ENCODE assay signal across 16 cellular contexts in genomic region chr6:158782432-158783166, GRCh38. TPM values are rescaled to one million over a fixed set of nuclear protein-coding genes. Genes with fewer than 3 reads are reported as not detected.
A peak's percentile ranks its signal among the peaks of the same experiment; 100 is the strongest.
DNase-seq lines count a peak whose midpoint lies in the region; ATAC-seq and TF ChIP-seq lines count a peak whose summit lies in the region.
"Had no signal": no experiment of that assay in that cellular context is flagged by ENCODE, and none has a peak within 500 bp of the region (broad histone marks: within the 10 kb centered on the region; RNA-seq: fewer than 3 reads in every experiment).

No MANE protein-coding gene starts in this region.

- no peaks in the 10 kb centered on the region for H3K9me3 Mint-ChIP-seq in activated naive CD4-positive, alpha-beta T cell treated with anti-CD3 and anti-CD28 coated beads, Interleukin-2, amount 50 U/mL, for 72 hours
- no peaks in the 10 kb centered on the region for H3K9me3 Mint-ChIP-seq in activated naive CD4-positive, alpha-beta T cell treated with anti-CD3 and anti-CD28 coated beads, Interleukin-2, amount 10 ng/mL, durations not matched to agents 7 days and 5 days
- no peaks in the 10 kb centered on the region for H3K9me3 Mint-ChIP-seq in type B pancreatic cell

- H3K4me3 Mint-ChIP-seq in activated naive CD4-positive, alpha-beta T cell treated with anti-CD3 and anti-CD28 coated beads, Interleukin-2, amount 10 ng/mL, durations not matched to agents 7 days and 5 days: no peak overlapping the region
- H3K4me3 Mint-ChIP-seq in type B pancreatic cell: peak overlapping the region; percentile 39
- H3K4me3 Mint-ChIP-seq: activated CD4-positive, alpha-beta T cell treated with anti-CD3 and anti-CD28 coated beads for 36 hours had no signal

- H3K4me1 Mint-ChIP-seq in activated naive CD4-positive, alpha-beta T cell treated with anti-CD3 and anti-CD28 coated beads, Interleukin-2, amount 10 ng/mL, durations not matched to agents 7 days and 5 days: peaks cover 26% of the 10 kb centered on the region
- H3K4me1 Mint-ChIP-seq in type B pancreatic cell (ENCODE audit: unreplicated experiment): peaks cover 16% of the 10 kb centered on the region

- H3K27ac ChIP-seq in RWPE1: peak overlapping the region; percentile 44
- H3K27ac ChIP-seq: KMS-11 had no signal

- peaks cover 43 to 65% of the 10 kb centered on the region in 2 donors for H3K36me3 Mint-ChIP-seq in activated naive CD4-positive, alpha-beta T cell treated with anti-CD3 and anti-CD28 coated beads, Interleukin-2, amount 50 U/mL, for 72 hours
- peaks cover 81% of the 10 kb centered on the region for H3K36me3 Mint-ChIP-seq in activated naive CD4-positive, alpha-beta T cell treated with anti-CD3 and anti-CD28 coated beads, Interleukin-2, amount 10 ng/mL, durations not matched to agents 7 days and 5 days
- peaks cover 51% of the 10 kb centered on the region for H3K36me3 Mint-ChIP-seq in type B pancreatic cell

- ATAC-seq in activated naive CD4-positive, alpha-beta T cell treated with anti-CD3 and anti-CD28 coated beads, Interleukin-2, amount 50 U/mL, for 72 hours: no peak
- no peak for ATAC-seq in GM19023 (IDR thresholded peaks at IDR 0.05; ENCODE audit: unreplicated experiment)
- ATAC-seq: activated CD4-positive, alpha-beta T cell treated with anti-CD3 and anti-CD28 coated beads for 36 hours had no signal

- H3K27me3 Mint-ChIP-seq in activated naive CD4-positive, alpha-beta T cell treated with anti-CD3 and anti-CD28 coated beads, Interleukin-2, amount 10 ng/mL, durations not matched to agents 7 days and 5 days: no peaks in the 10 kb centered on the region
- H3K27me3 Mint-ChIP-seq in type B pancreatic cell: no peaks in the 10 kb centered on the region
- H3K27me3 Mint-ChIP-seq: activated CD4-positive, alpha-beta T cell treated with anti-CD3 and anti-CD28 coated beads for 36 hours had no signal

- peak overlapping the region; percentile 48 to 52 for H3K27ac Mint-ChIP-seq in activated naive CD4-positive, alpha-beta T cell treated with anti-CD3 and anti-CD28 coated beads, Interleukin-2, amount 50 U/mL, for 72 hours
- no peak overlapping the region for H3K27ac Mint-ChIP-seq in activated naive CD4-positive, alpha-beta T cell treated with anti-CD3 and anti-CD28 coated beads, Interleukin-2, amount 10 ng/mL, durations not matched to agents 7 days and 5 days
- peak overlapping the region; percentile 96 for H3K27ac Mint-ChIP-seq in type B pancreatic cell
- H3K27ac Mint-ChIP-seq: activated CD4-positive, alpha-beta T cell treated with anti-CD3 and anti-CD28 coated beads for 36 hours had no signal

- TF ChIP-seq CTCF in RWPE1 (conservative IDR thresholded peaks at IDR 0.05; ENCODE audit: low read depth): no peak
- TF ChIP-seq CTCF in type B pancreatic cell (conservative IDR thresholded peaks at IDR 0.05): no peak

- CTCF ChIA-PET in activated naive CD4-positive, alpha-beta T cell treated with anti-CD3 and anti-CD28 coated beads, Interleukin-2, amount 10 ng/mL, durations not matched to agents 7 days and 5 days (lab: Charles Lee): interaction anchor here (0.8 kb wide), 1 partner anchor 11 kb away, joined by 3 read pairs; no protein-coding TSS in a partner anchor
- CTCF ChIA-PET in RWPE1 (lab: Yijun Ruan, JAX): interaction anchor here (0.5 to 0.7 kb wide), 2 partner anchors 189 to 470 kb away, joined by 3 to 5 read pairs; no protein-coding TSS in a partner anchor

- POLR2A ChIA-PET in RWPE1 (lab: Yijun Ruan, JAX; ENCODE audit: low non-redundant PET): no interaction called here

- DNase-seq in activated naive CD4-positive, alpha-beta T cell treated with anti-CD3 and anti-CD28 coated beads, Interleukin-2, amount 50 U/mL, for 72 hours (ENCODE audit: low spot score in 2 of 2): no peak
- no peak for DNase-seq in activated naive CD4-positive, alpha-beta T cell treated with anti-CD3 and anti-CD28 coated beads, Interleukin-2, amount 10 ng/mL, durations not matched to agents 7 days and 5 days
- DNase-seq in RWPE1 (ENCODE audit: low spot score) (no peak), islet precursor cell (peak; percentile 58), type B pancreatic cell (ENCODE audit: extremely low spot score, unreplicated experiment) (no peak), NCI-H524 treated with DMSO at 0.1 percent for 48 hours (lab: John Stamatoyannopoulos, UW) (no peak)
- DNase-seq in activated CD8-positive, alpha-beta memory T cell treated with anti-CD3 and anti-CD28 coated beads for 24 hours: no peak
- DNase-seq: ACHN; activated CD4-positive, alpha-beta T cell treated with anti-CD3 and anti-CD28 coated beads for 36 hours; aorta; dorsolateral prefrontal cortex; NCI-H187 treated with DMSO at 0.1 percent for 48 hours; NCI-H69; stimulated activated CD4-positive, alpha-beta T cell treated with anti-CD3 and anti-CD28 coated beads, Interleukin-4, amount 100 ng/mL, for 24 hours had no signal

RNA-seq across cellular contexts. Expression of gene EZR, which starts 36.6 kb away (rescaled TPM):
- total RNA-seq in activated naive CD4-positive, alpha-beta T cell treated with anti-CD3 and anti-CD28 coated beads, Interleukin-2, amount 50 U/mL, for 72 hours: 100 to 1,000 TPM; 187 to 207 TPM
- total RNA-seq in type B pancreatic cell (ENCODE audit: low replicate concordance): 166 and 349 TPM in 2 replicates
